31 cellular contexts compared by ENCODE assay signal in the genomic region with DNA sequence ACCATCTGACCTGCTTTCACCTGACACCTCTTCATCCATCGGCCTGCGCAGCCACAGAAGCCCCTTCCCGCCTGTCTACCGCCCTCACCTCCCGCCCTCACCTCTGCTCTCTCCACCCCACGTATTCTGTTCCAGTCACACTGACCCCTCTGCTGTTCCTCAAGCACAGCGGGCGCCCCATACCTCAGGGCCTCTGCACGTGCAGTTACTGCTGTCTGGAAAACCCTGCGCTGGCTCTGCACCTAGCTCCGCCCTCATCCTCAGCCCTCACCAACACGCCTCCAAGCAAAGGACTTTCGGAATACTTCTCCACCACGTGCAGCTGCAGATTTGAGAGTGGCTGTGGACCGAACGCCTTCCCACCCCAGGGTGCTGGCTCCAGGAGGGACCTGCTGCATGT. TPM values are rescaled to one million over a fixed set of nuclear protein-coding genes. Genes with fewer than 3 reads are reported as not detected.
"Had no signal": no experiment of that assay in that cellular context is flagged by ENCODE, and none has a peak within 500 bp of the region (broad histone marks: within the 10 kb centered on the region; RNA-seq: fewer than 3 reads in every experiment).

No MANE protein-coding gene starts in this region.

- H3K36me3 ChIP-seq: adrenal gland, Peyer's patch, SJCRH30 had no signal

- H3K9ac ChIP-seq: SK-N-SH had no signal

- H3K4me2 ChIP-seq: SK-N-SH had no signal

- H3K27me3 ChIP-seq: adrenal gland, Peyer's patch, SJCRH30 had no signal

- ATAC-seq: activated CD4-positive, CD25-positive, alpha-beta regulatory T cell treated with anti-CD3 and anti-CD28 coated beads, Interleukin-2, amount 50 U/mL, for 24 hours; activated CD8-positive, alpha-beta T cell treated with anti-CD3 and anti-CD28 coated beads for 36 hours; activated T-cell treated with anti-CD3 and anti-CD28 coated beads, Interleukin-2, amount 50 U/mL, for 72 hours had no signal

- H3K4me1 ChIP-seq: adrenal gland, SJCRH30 had no signal

- H3K27ac ChIP-seq: adrenal gland, Peyer's patch, RWPE1, SJCRH30 had no signal

- DNase-seq: activated CD4-positive, alpha-beta T cell treated with anti-CD3 and anti-CD28 coated beads for 4 hours; activated CD8-positive, alpha-beta memory T cell treated with anti-CD3 and anti-CD28 coated beads, Interleukin-2, amount 50 U/mL, for 4 hours; activated CD8-positive, alpha-beta T cell treated with anti-CD3 and anti-CD28 coated beads for 36 hours; activated naive CD4-positive, alpha-beta T cell treated with anti-CD3 and anti-CD28 coated beads, Interleukin-2, amount 50 U/mL, for 16 hours; activated naive CD8-positive, alpha-beta T cell treated with anti-CD3 and anti-CD28 coated beads, Interleukin-2, amount 10 ng/mL, durations not matched to agents 7 days and 5 days; activated T-cell treated with anti-CD3 and anti-CD28 coated beads, Interleukin-2, amount 50 U/mL, for 72 hours; adrenal gland; anterior cingulate cortex; cerebellar nuclear complex; NCI-H1092 treated with DMSO at 0.1 percent for 48 hours; NCI-H1417 treated with DMSO at 0.1 percent for 48 hours; NCI-H1694; NCI-H2029; NCI-H345; NCI-H510A; NCI-H526 treated with DMSO at 0.1 percent for 48 hours; NCI-H82; OCI-M1; Peyer's patch; Right ventricle myocardium superior; SJCRH30; SK-N-SH; T-helper 1 cell; WERI-Rb-1 had no signal

- H3K9me3 ChIP-seq: adrenal gland, Peyer's patch, SJCRH30, SK-N-SH had no signal

- H3K4me3 ChIP-seq: adrenal gland, Peyer's patch, SJCRH30 had no signal

RNA-seq across cellular contexts. Expression of a gene that starts 24.6 kb away (rescaled TPM):
- total RNA-seq: activated CD8-positive, alpha-beta T cell treated with anti-CD3 and anti-CD28 coated beads for 36 hours; activated naive CD8-positive, alpha-beta T cell treated with anti-CD3 and anti-CD28 coated beads, Interleukin-2, amount 10 ng/mL, durations not matched to agents 7 days and 5 days; activated T-cell treated with anti-CD3 and anti-CD28 coated beads, Interleukin-2, amount 50 U/mL, for 72 hours; activated T-helper 2 cell treated with anti-CD3 and anti-CD28 coated beads, Interferon-gamma antibody, Interleukin-2, Interleukin-4, amounts not matched to agents 10 μg/mL and 5 μg/mL and 100 μg/mL, durations not matched to agents 14 hours and 24 hours and 36 hours; cardiac septum; LHCN-M2; M059J; Peyer's patch; Right ventricle myocardium superior; SJCRH30; T-helper 2 cell treated with Interferon-gamma antibody and Interleukin-4, amounts not matched to agents 100 ng/mL and 5 ng/mL, for 36 hours had no signal
- polyA plus RNA-seq: SK-N-SH had no signal
